Comparison of ENCODE assay signal across 8 cellular contexts in the genomic region with DNA sequence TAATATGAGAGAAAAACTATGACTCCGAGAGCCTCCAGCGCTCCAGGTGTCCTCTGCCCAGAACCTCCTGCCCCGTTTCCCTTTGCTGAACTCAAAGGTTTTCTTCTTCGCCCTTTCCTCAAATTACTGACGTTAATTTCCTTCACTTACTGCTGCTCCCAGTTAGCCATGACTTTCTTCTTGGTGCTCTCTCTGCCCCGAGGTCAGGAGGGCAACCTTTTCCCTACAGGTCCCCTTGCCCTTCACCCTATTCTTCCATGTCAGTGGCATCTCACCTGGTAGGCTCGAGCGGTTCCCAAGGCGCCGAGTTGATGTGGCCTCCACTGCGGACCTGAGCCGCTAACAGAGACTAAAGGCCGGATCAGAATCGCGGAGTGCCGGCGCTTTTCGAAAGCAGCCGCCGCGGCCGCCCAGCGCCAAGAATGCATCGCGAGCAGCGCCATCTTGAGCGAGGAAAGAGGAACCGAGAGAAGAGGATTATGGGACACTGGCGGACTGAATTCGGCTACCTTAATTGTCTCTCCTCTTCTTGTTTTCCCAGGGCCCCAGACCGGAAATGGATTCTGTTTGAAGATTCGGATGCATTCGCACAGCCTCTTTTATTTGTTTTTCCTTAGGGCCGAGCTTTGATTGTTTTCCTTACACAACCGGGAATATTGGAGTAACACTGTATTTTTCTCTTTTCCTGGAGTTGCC. TPM values are rescaled to one million over a fixed set of nuclear protein-coding genes. Genes with fewer than 3 reads are reported as not detected.
A peak's percentile ranks its signal among the peaks of the same experiment; 100 is the strongest.
DNase-seq lines count a peak whose midpoint lies in the region; ATAC-seq and TF ChIP-seq lines count a peak whose summit lies in the region.

A gene (minus strand): TSS at position 454 of the 696 bp plus-strand sequence. CDS start 11 bp downstream, at position 443.

- H3K27ac Mint-ChIP-seq in dendritic cell treated with granulocyte-macrophage colony-stimulating factor and Interleukin-4, amounts not matched to agents 40 ng/mL and 50 ng/mL, for 4 days, result peak within 1 kb of the TSS; percentile 93

- peaks cover 11% of the 10 kb centered on the region for H3K36me3 Mint-ChIP-seq in dendritic cell treated with granulocyte-macrophage colony-stimulating factor and Interleukin-4, amounts not matched to agents 40 ng/mL and 50 ng/mL, for 4 days (ENCODE audit: low read depth)

- ATAC-seq in GM19025 (IDR thresholded peaks at IDR 0.05; ENCODE audit: low read depth, unreplicated experiment) (peak; percentile 80), HG03354 (IDR thresholded peaks at IDR 0.05; ENCODE audit: poor library complexity, severe bottlenecking, unreplicated experiment) (peak; percentile 92)

- peak; percentile 75 for DNase-seq in AG10803 (ENCODE audit: low read depth)
- DNase-seq in NCI-H460 (ENCODE audit: extremely low read depth, low read depth), result peak; percentile 63
- peak; percentile 39 to 44 for DNase-seq in activated CD4-positive, alpha-beta T cell treated with anti-CD3 and anti-CD28 coated beads for 4 hours
- peak; percentile 91 for DNase-seq in left kidney (ENCODE audit: low read depth, low spot score)
- peak; percentile 52 for DNase-seq in stimulated activated CD4-positive, alpha-beta T cell treated with anti-CD3 and anti-CD28 coated beads, Interleukin-1b, Interleukin-23, amount 100 ng/mL, for 48 hours

- peak; percentile 33 for TF ChIP-seq CTCF in AG10803 (conservative IDR thresholded peaks at IDR 0.05; ENCODE audit: low read length)

- peak within 1 kb of the TSS; percentile 92 for H3K4me3 Mint-ChIP-seq in dendritic cell treated with granulocyte-macrophage colony-stimulating factor and Interleukin-4, amounts not matched to agents 40 ng/mL and 50 ng/mL, for 4 days

- no peaks in the 10 kb centered on the region for H3K27me3 Mint-ChIP-seq in dendritic cell treated with granulocyte-macrophage colony-stimulating factor and Interleukin-4, amounts not matched to agents 40 ng/mL and 50 ng/mL, for 4 days

- peak within 1 kb of the TSS; percentile 76 for H3K4me3 ChIP-seq in AG10803 (ENCODE audit: low read length)

- H3K4me1 Mint-ChIP-seq in dendritic cell treated with granulocyte-macrophage colony-stimulating factor and Interleukin-4, amounts not matched to agents 40 ng/mL and 50 ng/mL, for 4 days (ENCODE audit: low read depth), result peaks cover 25% of the 10 kb centered on the region

- intact Hi-C loops in dendritic cell treated with granulocyte-macrophage colony-stimulating factor and Interleukin-4, amounts not matched to agents 40 ng/mL and 50 ng/mL, for 4 days (cut with micrococcal nuclease), result loop anchor here (5.0 to 10.0 kb wide), 3 partner anchors 71 to 541 kb away; a partner anchor contains a TSS

- no peaks in the 10 kb centered on the region for H3K9me3 Mint-ChIP-seq in dendritic cell treated with granulocyte-macrophage colony-stimulating factor and Interleukin-4, amounts not matched to agents 40 ng/mL and 50 ng/mL, for 4 days

RNA-seq across cellular contexts. Expression of the gene that starts here (rescaled TPM):
- 35.6 and 35.8 TPM in 2 replicates for total RNA-seq in NCI-H460 (2014; rRNA removed; shearing (Covaris generic))
- 53.1 and 78.6 TPM in 2 replicates for polyA plus RNA-seq in NCI-H460 (2014; cell fraction: nucleus; rRNA removed)

Comparison
In these comparisons a context has a peak if more than half of its experiments do, and no peak if none do; other contexts are left out.
1. Peak in every context shown above with its lines: DNase-seq, ATAC-seq and H3K4me3 ChIP-seq.